Comparison of ENCODE assay signal across 32 cellular contexts in genomic region chr7:39554583-39555140, GRCh38. TPM values are rescaled to one million over a fixed set of nuclear protein-coding genes. Genes with fewer than 3 reads are reported as not detected.
DNase-seq lines count a peak whose midpoint lies in the region; ATAC-seq, FAIRE-seq and TF ChIP-seq lines count a peak whose summit lies in the region.
"Had no signal": no experiment of that assay in that cellular context is flagged by ENCODE, and none has a peak within 500 bp of the region (broad histone marks: within the 10 kb centered on the region; RNA-seq: fewer than 3 reads in every experiment).

No MANE protein-coding gene starts in this region.

- H3K79me1 ChIP-seq in neuronal stem cell (ENCODE audit: low read depth, low read length), result no peaks in the 10 kb centered on the region

- no peak overlapping the region for H3K23ac ChIP-seq in neuronal stem cell (ENCODE audit: low read depth, low read length, poor library complexity)

- no peak overlapping the region for H2BK120ac ChIP-seq in neuronal stem cell (ENCODE audit: low read depth, low read length)

- H3K4me3 Mint-ChIP-seq in CD4-positive, alpha-beta memory T cell, result no peak overlapping the region
- H3K4me3 Mint-ChIP-seq: activated B cell treated with CpG ODN at 0.5 μM for 24 hours; activated CD4-positive, alpha-beta T cell treated with anti-CD3 and anti-CD28 coated beads, Interleukin-2, amount 10 ng/mL, durations not matched to agents 7 days and 5 days; activated naive CD4-positive, alpha-beta T cell treated with anti-CD3 and anti-CD28 coated beads, Interleukin-2, amount 50 U/mL, for 24 hours; GM23338; natural killer cell; stimulated activated naive B cell treated with anti-CD40 and anti-IgM and Interleukin-4, amounts not matched to agents 10 μg/mL and 1 μg/mL and 100 μg/mL, for 72 hours; T-helper 1 cell treated with Interleukin-12 subunit alpha and Interleukin-12 subunit beta and Interleukin-4 antibody, amounts not matched to agents 30 μg/mL and 1 μg/mL, for 36 hours had no signal

- intact Hi-C loops in CD4-positive, alpha-beta memory T cell (cut with micrococcal nuclease), result no loop called here

- H3K27me3 Mint-ChIP-seq in CD4-positive, alpha-beta memory T cell, result peaks cover 10 to 25% of the 10 kb centered on the region in 2 donors

- H3K36me3 ChIP-seq in hepatocyte (replicated peaks; ENCODE audit: insufficient read depth, low read depth) (no peaks in the 10 kb centered on the region), neuronal stem cell (replicated peaks in 1 of 2; ENCODE audit: control insufficient read depth in 2 of 2, insufficient read depth in 2 of 2, low read length in 2 of 2) (no peaks in the 10 kb centered on the region)
- H3K36me3 ChIP-seq in CD4-positive, alpha-beta memory T cell (ENCODE audit: insufficient read depth, low read length), result no peaks in the 10 kb centered on the region
- H3K36me3 ChIP-seq: BLaER1, colonic mucosa, heart left ventricle, lower lobe of right lung, MG63, suprapubic skin, upper lobe of right lung had no signal

- H2AFZ ChIP-seq in hepatocyte, result no peak overlapping the region
- no peak overlapping the region for H2AFZ ChIP-seq in neuronal stem cell (ENCODE audit: low read length)
- H2AFZ ChIP-seq: GM23338 had no signal

- TF ChIP-seq CTCF in A549 (IDR thresholded peaks at IDR 0.05), result no peak
- no peak for TF ChIP-seq CTCF in hepatocyte (IDR thresholded peaks at IDR 0.05; ENCODE audit: poor library complexity)

- DNase-seq in A549 (ENCODE audit: low read depth in 1 of 2, low spot score in 1 of 2) (no peak), ELR (ENCODE audit: low read depth) (peak; percentile 12), astrocyte of the hippocampus (ENCODE audit: low read depth, low spot score) (peak; percentile 29), hepatocyte (ENCODE audit: low spot score) (no peak), neuronal stem cell (ENCODE audit: low spot score) (no peak)
- DNase-seq in CD4-positive, alpha-beta memory T cell, result no peak
- DNase-seq: activated B cell treated with CpG ODN at 0.5 μM for 24 hours; activated CD4-positive, alpha-beta T cell treated with anti-CD3 and anti-CD28 coated beads, Interleukin-2, amount 10 ng/mL, durations not matched to agents 7 days and 5 days; colonic mucosa; effector memory CD4-positive, alpha-beta T cell; foreskin melanocyte; heart left ventricle; lower lobe of right lung; MG63; natural killer cell; NCI-H1105 treated with DMSO at 0.1 percent for 48 hours; NCI-H2029; NCI-H526; NK-92 treated with Interleukin-12 subunit alpha and Interleukin-12 subunit beta, amount 100 ng/mL, for 24 hours; SK-N-SH; stimulated activated naive B cell treated with anti-CD40 and anti-IgM and Interleukin-4, amounts not matched to agents 10 μg/mL and 1 μg/mL and 100 μg/mL, for 72 hours; upper lobe of right lung had no signal

- H3K36me3 Mint-ChIP-seq in CD4-positive, alpha-beta memory T cell, result no peaks in the 10 kb centered on the region
- H3K36me3 Mint-ChIP-seq: activated naive CD4-positive, alpha-beta T cell treated with anti-CD3 and anti-CD28 coated beads, Interleukin-2, amount 50 U/mL, for 24 hours; natural killer cell; stimulated activated naive B cell treated with anti-CD40 and anti-IgM and Interleukin-4, amounts not matched to agents 10 μg/mL and 1 μg/mL and 100 μg/mL, for 72 hours had no signal

- no peak overlapping the region for H3K9ac ChIP-seq in neuronal stem cell (ENCODE audit: low read depth, low read length, poor library complexity)
- H3K9ac ChIP-seq: BLaER1, KMS-11, SK-N-SH had no signal

- POLR2A ChIA-PET in A549 (lab: Yijun Ruan, JAX), result no interaction called here
- POLR2A ChIA-PET in CD4-positive, alpha-beta memory T cell (lab: Charles Lee; ENCODE audit: partially characterized antibody), result no interaction called here

- H3K18ac ChIP-seq in neuronal stem cell (ENCODE audit: low read length), result no peak overlapping the region

- no peak for TF ChIP-seq RAD21 in A549 (conservative IDR thresholded peaks at IDR 0.05 in 1 of 2, IDR thresholded peaks at IDR 0.05 in 1 of 2)

- H3K4me3 ChIP-seq in A549 (no peak overlapping the region), hepatocyte (no peak overlapping the region), neuronal stem cell (ENCODE audit: low read length in 2 of 2) (no peak overlapping the region)
- H3K4me3 ChIP-seq in CD4-positive, alpha-beta memory T cell (ENCODE audit: low read length in 2 of 2), result no peak overlapping the region
- H3K4me3 ChIP-seq: BLaER1, colonic mucosa, GM23338, heart left ventricle, lower lobe of right lung, MG63, suprapubic skin, upper lobe of right lung had no signal

- no peak overlapping the region for H4K91ac ChIP-seq in neuronal stem cell (ENCODE audit: low read depth, low read length, poor library complexity)

- ATAC-seq in A549 (no peak), GM19035 (IDR thresholded peaks at IDR 0.05; ENCODE audit: unreplicated experiment) (no peak), GM21528 (IDR thresholded peaks at IDR 0.05; ENCODE audit: low FRiP score, unreplicated experiment) (no peak)
- ATAC-seq: GM23338; heart left ventricle; lower lobe of right lung; natural killer cell; stimulated activated naive B cell treated with anti-CD40 and anti-IgM and Interleukin-4, amounts not matched to agents 10 μg/mL and 1 μg/mL and 100 μg/mL, for 72 hours; upper lobe of right lung had no signal

- no peaks in the 10 kb centered on the region for H3K79me2 ChIP-seq in hepatocyte

- no peak for TF ChIP-seq POLR2A in A549 (IDR thresholded peaks at IDR 0.05; ENCODE audit: low read length)

- FAIRE-seq in A549 (lab: Jason Lieb, UNC), result no peak
- FAIRE-seq: HTR-8/SVneo had no signal

- H2BK12ac ChIP-seq in neuronal stem cell (ENCODE audit: low read length), result no peak overlapping the region

- H4K20me1 ChIP-seq in hepatocyte (ENCODE audit: insufficient read depth, poor library complexity, severe bottlenecking), result no peaks in the 10 kb centered on the region
- H4K20me1 ChIP-seq: BLaER1 had no signal

- H3K27ac ChIP-seq in A549, result no peak overlapping the region
- no peak overlapping the region for H3K27ac ChIP-seq in hepatocyte
- no peak overlapping the region for H3K27ac ChIP-seq in CD4-positive, alpha-beta memory T cell (ENCODE audit: low read depth, low read length)
- no peak overlapping the region for H3K27ac ChIP-seq in neuronal stem cell (replicated peaks; ENCODE audit: low read length)
- H3K27ac ChIP-seq: BLaER1, colonic mucosa, epithelial cell of prostate, heart left ventricle, KMS-11, lower lobe of right lung, suprapubic skin, upper lobe of right lung had no signal

- peaks cover 0 to 2% (median 0%) of the 10 kb centered on the region in 8 donors for H3K9me3 Mint-ChIP-seq in CD4-positive, alpha-beta memory T cell
- H3K9me3 Mint-ChIP-seq: activated B cell treated with CpG ODN at 0.5 μM for 24 hours; activated CD4-positive, alpha-beta T cell treated with anti-CD3 and anti-CD28 coated beads, Interleukin-2, amount 10 ng/mL, durations not matched to agents 7 days and 5 days; activated naive CD4-positive, alpha-beta T cell treated with anti-CD3 and anti-CD28 coated beads, Interleukin-2, amount 50 U/mL, for 24 hours; GM23338; natural killer cell; stimulated activated naive B cell treated with anti-CD40 and anti-IgM and Interleukin-4, amounts not matched to agents 10 μg/mL and 1 μg/mL and 100 μg/mL, for 72 hours; T-helper 1 cell treated with Interleukin-12 subunit alpha and Interleukin-12 subunit beta and Interleukin-4 antibody, amounts not matched to agents 30 μg/mL and 1 μg/mL, for 36 hours had no signal

- H3K4me1 Mint-ChIP-seq in CD4-positive, alpha-beta memory T cell, result no peaks in the 10 kb centered on the region
- H3K4me1 Mint-ChIP-seq: activated B cell treated with CpG ODN at 0.5 μM for 24 hours; activated CD4-positive, alpha-beta T cell treated with anti-CD3 and anti-CD28 coated beads, Interleukin-2, amount 10 ng/mL, durations not matched to agents 7 days and 5 days; activated naive CD4-positive, alpha-beta T cell treated with anti-CD3 and anti-CD28 coated beads, Interleukin-2, amount 50 U/mL, for 24 hours; GM23338; natural killer cell; stimulated activated naive B cell treated with anti-CD40 and anti-IgM and Interleukin-4, amounts not matched to agents 10 μg/mL and 1 μg/mL and 100 μg/mL, for 72 hours had no signal

- no peak overlapping the region for H3K4ac ChIP-seq in neuronal stem cell (ENCODE audit: low read length)

- TF ChIP-seq EP300 in A549 (IDR thresholded peaks at IDR 0.05), result no peak

- H3K9me3 ChIP-seq in A549, result no peaks in the 10 kb centered on the region
- H3K9me3 ChIP-seq in hepatocyte (ENCODE audit: low read depth), result no peaks in the 10 kb centered on the region
- H3K9me3 ChIP-seq in CD4-positive, alpha-beta memory T cell (ENCODE audit: control insufficient read depth in 1 of 2, low read length in 2 of 2), result no peaks in the 10 kb centered on the region
- H3K9me3 ChIP-seq in neuronal stem cell (replicated peaks in 1 of 2; ENCODE audit: control insufficient read depth in 2 of 2, insufficient read depth in 1 of 2, low read depth in 1 of 2, low read length in 2 of 2), result no peaks in the 10 kb centered on the region
- H3K9me3 ChIP-seq: BLaER1, colonic mucosa, heart left ventricle, lower lobe of right lung, MG63, SK-N-SH, suprapubic skin, upper lobe of right lung had no signal

- H3K14ac ChIP-seq in neuronal stem cell (ENCODE audit: low read length), result no peak overlapping the region

- no peaks in the 10 kb centered on the region for H3K27me3 ChIP-seq in hepatocyte
- H3K27me3 ChIP-seq in CD4-positive, alpha-beta memory T cell (ENCODE audit: insufficient read depth, low read length), result no peaks in the 10 kb centered on the region
- no peaks in the 10 kb centered on the region for H3K27me3 ChIP-seq in neuronal stem cell (ENCODE audit: control insufficient read depth in 3 of 3, insufficient read depth in 3 of 3, low read depth in 1 of 3, low read length in 3 of 3)
- H3K27me3 ChIP-seq: BLaER1, colonic mucosa, suprapubic skin, upper lobe of right lung had no signal

- H2AK5ac ChIP-seq in neuronal stem cell (ENCODE audit: low read depth, low read length), result no peak overlapping the region

- H3K27ac Mint-ChIP-seq in CD4-positive, alpha-beta memory T cell, result no peak overlapping the region
- H3K27ac Mint-ChIP-seq: activated B cell treated with CpG ODN at 0.5 μM for 24 hours; activated CD4-positive, alpha-beta T cell treated with anti-CD3 and anti-CD28 coated beads, Interleukin-2, amount 10 ng/mL, durations not matched to agents 7 days and 5 days; activated naive CD4-positive, alpha-beta T cell treated with anti-CD3 and anti-CD28 coated beads, Interleukin-2, amount 50 U/mL, for 24 hours; GM23338; natural killer cell; stimulated activated naive B cell treated with anti-CD40 and anti-IgM and Interleukin-4, amounts not matched to agents 10 μg/mL and 1 μg/mL and 100 μg/mL, for 72 hours; T-helper 1 cell treated with Interleukin-12 subunit alpha and Interleukin-12 subunit beta and Interleukin-4 antibody, amounts not matched to agents 30 μg/mL and 1 μg/mL, for 36 hours had no signal

- CTCF ChIA-PET in A549 (lab: Yijun Ruan, JAX), result interaction anchor here (1.7 kb wide), 1 partner anchor 15 kb away, joined by 3 read pairs; no protein-coding TSS in a partner anchor
- CTCF ChIA-PET in CD4-positive, alpha-beta memory T cell (lab: Charles Lee; ENCODE audit: partially characterized antibody), result interaction anchor here (1.3 kb wide), 1 partner anchor 9 kb away, joined by 4 read pairs; no protein-coding TSS in a partner anchor

- no peak overlapping the region for H4K8ac ChIP-seq in neuronal stem cell (ENCODE audit: low read depth, low read length)

- H3K4me1 ChIP-seq in A549 (no peaks in the 10 kb centered on the region), hepatocyte (ENCODE audit: insufficient read depth) (peaks cover 3% of the 10 kb centered on the region), neuronal stem cell (ENCODE audit: control insufficient read depth in 2 of 2, insufficient read depth in 1 of 2, low read depth in 1 of 2, low read length in 2 of 2) (no peaks in the 10 kb centered on the region)
- no peaks in the 10 kb centered on the region for H3K4me1 ChIP-seq in CD4-positive, alpha-beta memory T cell (ENCODE audit: insufficient read depth, low read length)
- H3K4me1 ChIP-seq: BLaER1, colonic mucosa, heart left ventricle, lower lobe of right lung, suprapubic skin, upper lobe of right lung had no signal

- H2BK5ac ChIP-seq in neuronal stem cell (ENCODE audit: low read length), result no peak overlapping the region

- H3K9me2 ChIP-seq in hepatocyte (replicated peaks; ENCODE audit: insufficient read depth), result no peaks in the 10 kb centered on the region
- H3K9me2 ChIP-seq: SK-N-SH had no signal

- 42% methylated on average over 7 of the region's 7 CpGs for WGBS in A549 (ENCODE audit: missing lambda C conversion rate)
- 53% methylated on average over 7 of the region's 7 CpGs for WGBS in hepatocyte (ENCODE audit: low lambda C conversion rate, missing lambda C conversion rate)
- no CpG with 5 or more reads among the region's 7 CpGs for WGBS in neuronal stem cell (ENCODE audit: extremely low coverage in 2 of 2, insufficient read length in 2 of 2, insufficient replicate concordance in 1 of 2), 2 donors

- H2BK15ac ChIP-seq in neuronal stem cell (ENCODE audit: low read length), result no peak overlapping the region

- H3K4me2 ChIP-seq in A549 (no peak overlapping the region), hepatocyte (peak overlapping the region; percentile 41), neuronal stem cell (ENCODE audit: insufficient read depth, low read length, poor library complexity, severe bottlenecking) (no peak overlapping the region)
- H3K4me2 ChIP-seq: BLaER1, GM23338, KMS-11, SK-N-SH had no signal

RNA-seq across cellular contexts. Expression of gene YAE1, which starts 11.5 kb away (rescaled TPM):
- polyA plus RNA-seq in A549 (2011; rRNA removed) (41.7 and 59.1 TPM in 2 replicates), A549 (2017; fragmentation: RNase III; extraction: RNeasy Plus Mini Kit Qiagen cat#74134 plus additional on column Dnase treatment) (61.2 to 66.6 TPM (median 65.2 TPM) in 3 replicates), hepatocyte (23.8 and 29.6 TPM in 2 replicates)
- 14.7 and 17.7 TPM in 2 replicates for polyA plus RNA-seq in A549 (2012; cell fraction: cytosol; rRNA removed)
- 4.8 and 6.4 TPM in 2 replicates for polyA plus RNA-seq in A549 (2012; cell fraction: nucleus; rRNA removed)
- polyA minus RNA-seq in A549 (2011; rRNA and poly(A)+ RNA removed), result 23.1 and 31.9 TPM in 2 replicates
- 33.9 and 36.3 TPM in 2 replicates for total RNA-seq in hepatocyte
- total RNA-seq in CD4-positive, alpha-beta memory T cell, result 10 to 100 TPM; 23.4 to 27.5 TPM
- 10 to 100 TPM; 13.1 to 17.8 TPM for polyA plus RNA-seq in CD4-positive, alpha-beta memory T cell
- 33.0 TPM for polyA plus RNA-seq in neuronal stem cell (2013, experiment 1 of 2)
- 31.4 TPM for polyA plus RNA-seq in neuronal stem cell (2013, experiment 2 of 2)

Comparison
In these comparisons a context has a peak if more than half of its experiments do, and no peak if none do; other contexts are left out.
1. DNase-seq: peak in ELR (single experiment) and astrocyte of the hippocampus (single experiment); none in A549 (0 of 2), hepatocyte (single experiment), CD4-positive, alpha-beta memory T cell (0 of 5) and neuronal stem cell (single experiment).